Comparison of ENCODE assay signal across 21 cellular contexts in genomic region chr6:52741872-52742271, GRCh38. TPM values are rescaled to one million over a fixed set of nuclear protein-coding genes. Genes with fewer than 3 reads are reported as not detected.
"Had no signal": no experiment of that assay in that cellular context is flagged by ENCODE, and none has a peak within 500 bp of the region (broad histone marks: within the 10 kb centered on the region; RNA-seq: fewer than 3 reads in every experiment).

No MANE protein-coding gene starts in this region.

- H3K36me3 Mint-ChIP-seq: immature natural killer cell, neural progenitor cell had no signal

- H3K4me1 Mint-ChIP-seq: activated CD4-positive, alpha-beta memory T cell treated with anti-CD3 and anti-CD28 coated beads, Interleukin-2, amount 10 ng/mL, durations not matched to agents 7 days and 5 days; immature natural killer cell; naive B cell; neural progenitor cell had no signal

- H3K4me3 ChIP-seq: esophagus squamous epithelium, heart left ventricle, lower lobe of right lung, neural progenitor cell, ovary, sigmoid colon had no signal

- H3K4me3 Mint-ChIP-seq: activated CD4-positive, alpha-beta memory T cell treated with anti-CD3 and anti-CD28 coated beads, Interleukin-2, amount 10 ng/mL, durations not matched to agents 7 days and 5 days; activated T-cell treated with anti-CD3 and anti-CD28 coated beads, Interleukin-2, amount 50 U/mL, for 24 hours; immature natural killer cell; naive B cell; neural progenitor cell; T-helper 1 cell treated with Interleukin-12 subunit alpha and Interleukin-12 subunit beta and Interleukin-4 antibody, amounts not matched to agents 30 μg/mL and 1 μg/mL, for 36 hours; WTC11 had no signal

- H3K9ac ChIP-seq: neural progenitor cell had no signal

- FAIRE-seq: colon had no signal

- H2AFZ ChIP-seq: neural progenitor cell had no signal

- DNase-seq: activated CD4-positive, alpha-beta memory T cell treated with anti-CD3 and anti-CD28 coated beads, Interleukin-2, amount 10 ng/mL, durations not matched to agents 7 days and 5 days; activated CD4-positive, alpha-beta T cell treated with anti-CD3 and anti-CD28 coated beads for 4 hours; activated naive CD4-positive, alpha-beta T cell treated with anti-CD3 and anti-CD28 coated beads, Interleukin-2, amount 50 U/mL, for 16 hours; activated T-cell treated with anti-CD3 and anti-CD28 coated beads, Interleukin-2, amount 50 U/mL, for 24 hours; caudate nucleus; esophagus squamous epithelium; foreskin keratinocyte; heart left ventricle; immature natural killer cell; left cardiac atrium; lower lobe of right lung; naive B cell; ovary; sigmoid colon; stimulated activated CD4-positive, alpha-beta T cell treated with anti-CD3 and anti-CD28 coated beads, Interleukin-1b, Interleukin-23, amount 100 ng/mL, for 48 hours had no signal

- H3K27me3 ChIP-seq: esophagus squamous epithelium, heart left ventricle, neural progenitor cell, ovary, sigmoid colon had no signal

- H3K27ac Mint-ChIP-seq: activated CD4-positive, alpha-beta memory T cell treated with anti-CD3 and anti-CD28 coated beads, Interleukin-2, amount 10 ng/mL, durations not matched to agents 7 days and 5 days; activated T-cell treated with anti-CD3 and anti-CD28 coated beads, Interleukin-2, amount 50 U/mL, for 24 hours; immature natural killer cell; naive B cell; neural progenitor cell; T-helper 1 cell treated with Interleukin-12 subunit alpha and Interleukin-12 subunit beta and Interleukin-4 antibody, amounts not matched to agents 30 μg/mL and 1 μg/mL, for 36 hours; WTC11 had no signal

- H3K36me3 ChIP-seq: esophagus squamous epithelium, heart left ventricle, lower lobe of right lung, neural progenitor cell, ovary, sigmoid colon had no signal

- H3K9me3 ChIP-seq: esophagus squamous epithelium, lower lobe of right lung, ovary had no signal

- H3K9me3 Mint-ChIP-seq: activated CD4-positive, alpha-beta memory T cell treated with anti-CD3 and anti-CD28 coated beads, Interleukin-2, amount 10 ng/mL, durations not matched to agents 7 days and 5 days; T-helper 1 cell treated with Interleukin-12 subunit alpha and Interleukin-12 subunit beta and Interleukin-4 antibody, amounts not matched to agents 30 μg/mL and 1 μg/mL, for 36 hours had no signal

- H3K4me1 ChIP-seq: esophagus squamous epithelium, foreskin keratinocyte, heart left ventricle, lower lobe of right lung, neural progenitor cell, sigmoid colon had no signal

- H3K27ac ChIP-seq: esophagus squamous epithelium, foreskin keratinocyte, heart left ventricle, lower lobe of right lung, neural progenitor cell, ovary, sigmoid colon had no signal

- H3K4me2 ChIP-seq: neural progenitor cell had no signal

RNA-seq across cellular contexts. Expression of gene GSTA2, which starts 21.4 kb away (rescaled TPM):
- total RNA-seq: activated CD4-positive, alpha-beta memory T cell treated with anti-CD3 and anti-CD28 coated beads, Interleukin-2, amount 10 ng/mL, durations not matched to agents 7 days and 5 days; esophagus squamous epithelium; foreskin keratinocyte; heart left ventricle; left cardiac atrium; pulmonary artery endothelial cell; sigmoid colon; ureter; WTC11 had no signal
- polyA plus RNA-seq: foreskin keratinocyte, heart left ventricle, immature natural killer cell, sigmoid colon had no signal
